ENCODE assay signal across 36 cellular contexts in genomic region chr16:1895068-1895467, GRCh38. TPM values are rescaled to one million over a fixed set of nuclear protein-coding genes. Genes with fewer than 3 reads are reported as not detected.
"Had no signal": no experiment of that assay in that cellular context is flagged by ENCODE, and none has a peak within 500 bp of the region (broad histone marks: within the 10 kb centered on the region; RNA-seq: fewer than 3 reads in every experiment).

No MANE protein-coding gene starts in this region.

- H3K9ac ChIP-seq: KMS-11 had no signal

- H3K4me1 ChIP-seq: adrenal gland, breast epithelium had no signal

- H3K27ac ChIP-seq: adrenal gland, body of pancreas, breast epithelium, KMS-11, RWPE1, VCaP had no signal

- H3K27me3 ChIP-seq: adrenal gland, breast epithelium had no signal

- DNase-seq: activated B cell treated with CpG ODN at 0.5 μM for 24 hours; activated CD4-positive, alpha-beta memory T cell treated with anti-CD3 and anti-CD28 coated beads for 36 hours; activated CD4-positive, alpha-beta T cell treated with anti-CD3 and anti-CD28 coated beads for 4 hours; activated CD4-positive, alpha-beta T cell treated with anti-CD3 and anti-CD28 coated beads, Interleukin-2, amount 50 U/mL, for 1 hour; activated CD4-positive, CD25-positive, alpha-beta regulatory T cell treated with anti-CD3 and anti-CD28 coated beads, Interleukin-2, amount 50 U/mL, for 72 hours; activated CD8-positive, alpha-beta memory T cell treated with anti-CD3 and anti-CD28 coated beads, Interleukin-2, amount 50 U/mL, for 4 hours; activated gamma-delta T cell treated with Interleukin-2 at 50 U/mL for 16 hours; activated naive CD4-positive, alpha-beta T cell treated with anti-CD3 and anti-CD28 coated beads for 36 hours; activated T-cell treated with anti-CD3 and anti-CD28 coated beads for 4 hours; activated T-cell treated with anti-CD3 and anti-CD28 coated beads, Interleukin-2, amount 50 U/mL, for 4 hours; adrenal gland; body of pancreas; MM.1S; MV-4-11; NCI-H1092; NCI-H1436 treated with DMSO at 0.1 percent for 48 hours; NCI-H1694 treated with DMSO at 0.1 percent for 48 hours; NCI-H2029; NCI-H345; NCI-H524 treated with DMSO at 0.1 percent for 48 hours; SIG-M5; SW 1271; T-helper 1 cell; T-helper 2 cell; T-helper 9 cell had no signal

- H3K36me3 ChIP-seq: adrenal gland, breast epithelium had no signal

- H3K9me3 ChIP-seq: adrenal gland, body of pancreas, breast epithelium had no signal

- H3K4me3 ChIP-seq: adrenal gland, body of pancreas, breast epithelium had no signal

RNA-seq across cellular contexts. Expression of gene MEIOB, which starts 23.1 kb away (rescaled TPM):
- total RNA-seq: activated B cell treated with CpG ODN at 0.5 μM for 24 hours; activated CD4-positive, alpha-beta memory T cell treated with anti-CD3 and anti-CD28 coated beads for 36 hours; activated T-helper 1 cell treated with anti-CD3 and anti-CD28 coated beads, Interleukin-12 subunit alpha, Interleukin-12 subunit beta, Interleukin-2, Interleukin-4 antibody, amounts not matched to agents 30 ng/mL and 10 ng/mL and 1 ng/mL, durations not matched to agents 14 hours and 24 hours and 36 hours; breast epithelium; LHCN-M2; Right ventricle myocardium inferior had no signal

RNA-seq across cellular contexts. Expression of gene HS3ST6, which starts 23.1 kb away (rescaled TPM):
- total RNA-seq: activated B cell treated with CpG ODN at 0.5 μM for 24 hours; activated CD4-positive, alpha-beta memory T cell treated with anti-CD3 and anti-CD28 coated beads for 36 hours; activated naive CD4-positive, alpha-beta T cell treated with anti-CD3 and anti-CD28 coated beads for 36 hours; activated naive CD4-positive, alpha-beta T cell treated with anti-CD3 and anti-CD28 coated beads, Interleukin-2, amount 50 U/mL, for 72 hours; activated T-cell treated with anti-CD3 and anti-CD28 coated beads, Interleukin-2, amount 50 U/mL, for 4 hours; activated T-helper 1 cell treated with anti-CD3 and anti-CD28 coated beads, Interleukin-12 subunit alpha, Interleukin-12 subunit beta, Interleukin-2, Interleukin-4 antibody, amounts not matched to agents 30 ng/mL and 10 ng/mL and 1 ng/mL, durations not matched to agents 14 hours and 24 hours and 36 hours; adrenal gland; astrocyte; body of pancreas; breast epithelium; LHCN-M2; Right ventricle myocardium inferior; SK-MEL-5 had no signal

RNA-seq across cellular contexts. Expression of gene RPL3L, which starts 59.4 kb away (rescaled TPM):
- total RNA-seq: activated B cell treated with CpG ODN at 0.5 μM for 24 hours; activated CD4-positive, alpha-beta memory T cell treated with anti-CD3 and anti-CD28 coated beads for 36 hours; activated naive CD4-positive, alpha-beta T cell treated with anti-CD3 and anti-CD28 coated beads for 36 hours; activated naive CD4-positive, alpha-beta T cell treated with anti-CD3 and anti-CD28 coated beads, Interleukin-2, amount 50 U/mL, for 72 hours; activated T-cell treated with anti-CD3 and anti-CD28 coated beads, Interleukin-2, amount 50 U/mL, for 4 hours; astrocyte; breast epithelium; LHCN-M2; NCI-H460; SK-MEL-5 had no signal
